12 cellular contexts compared by ENCODE assay signal in genomic region chr5:43604699-43605098, GRCh38. TPM values are rescaled to one million over a fixed set of nuclear protein-coding genes. Genes with fewer than 3 reads are reported as not detected.
DNase-seq lines count a peak whose midpoint lies in the region; ATAC-seq and TF ChIP-seq lines count a peak whose summit lies in the region.
"Had no signal": no experiment of that assay in that cellular context is flagged by ENCODE, and none has a peak within 500 bp of the region (broad histone marks: within the 10 kb centered on the region; RNA-seq: fewer than 3 reads in every experiment).

No MANE protein-coding gene starts in this region.

- no peaks in the 10 kb centered on the region for H3K9me3 Mint-ChIP-seq in activated naive CD8-positive, alpha-beta T cell (ENCODE audit: low read depth)
- H3K9me3 Mint-ChIP-seq in naive thymus-derived CD8-positive, alpha-beta T cell, result no peaks in the 10 kb centered on the region
- H3K9me3 Mint-ChIP-seq in H9, result peaks cover 0 to 4% of the 10 kb centered on the region in 2 experiments; a peak in 2 of 5 replicates

- no peaks in the 10 kb centered on the region for H3K27me3 Mint-ChIP-seq in activated naive CD8-positive, alpha-beta T cell
- no peaks in the 10 kb centered on the region for H3K27me3 Mint-ChIP-seq in naive thymus-derived CD8-positive, alpha-beta T cell
- peaks cover 3% of the 10 kb centered on the region; the same call in 1 of the 2 replicates for H3K27me3 Mint-ChIP-seq in H9 (ENCODE audit: low read depth)

- H3K79me2 ChIP-seq in ACC112 (ENCODE audit: control insufficient read depth, insufficient read depth, low read length, unreplicated experiment) (peaks cover 50% of the 10 kb centered on the region), H9 (ENCODE audit: insufficient read depth, low read length) (no peaks in the 10 kb centered on the region)

- no peak overlapping the region for H3K14ac ChIP-seq in H9 (ENCODE audit: insufficient read depth, low read length)

- no peaks in the 10 kb centered on the region for H3K79me1 ChIP-seq in H9 (ENCODE audit: insufficient read depth, low read depth, low read length, poor library complexity, severe bottlenecking)

- H3K4ac ChIP-seq in H9 (ENCODE audit: low read depth, low read length), result no peak overlapping the region

- no peaks in the 10 kb centered on the region for H4K20me1 ChIP-seq in H9 (ENCODE audit: control insufficient read depth, insufficient read depth, insufficient read length)

- no peak overlapping the region for H2BK20ac ChIP-seq in H9 (ENCODE audit: low read depth, low read length, poor library complexity, severe bottlenecking)

- no peak overlapping the region for H2BK12ac ChIP-seq in H9 (ENCODE audit: insufficient read length, low read depth, low read length)

- no peak overlapping the region for H3K56ac ChIP-seq in H9 (ENCODE audit: insufficient read length, low read depth, low read length)

- H3K36me3 ChIP-seq in ACC112 (ENCODE audit: insufficient read depth, low read length) (0 out of 2 replicates have a peak, but pooled peaks cover 10% of the 10 kb centered on the region), ES-I3 (ENCODE audit: insufficient read depth, low read length) (no peaks in the 10 kb centered on the region)

- no peak overlapping the region for H4K8ac ChIP-seq in H9 (replicated peaks; ENCODE audit: insufficient read length, low read depth, low read length)

- H3T11ph ChIP-seq in H9 (ENCODE audit: low read length), result no peak overlapping the region

- H3K23ac ChIP-seq in H9 (ENCODE audit: insufficient read length, low read depth, low read length), result no peak overlapping the region

- 0 out of 2 replicates have a peak overlapping the region, but pooled peaks have one; percentile 97 for H3K9ac ChIP-seq in ES-I3 (ENCODE audit: low read depth, low read length)
- H3K9ac ChIP-seq in H9 (ENCODE audit: extremely low read depth, insufficient read length, low read length), result no peak overlapping the region

- H3K23me2 ChIP-seq in H9 (ENCODE audit: insufficient read length, low read depth, low read length, poor library complexity, severe bottlenecking), result peaks cover 13% of the 10 kb centered on the region

- no peak overlapping the region for H2BK5ac ChIP-seq in H9 (ENCODE audit: insufficient read length, low read length)

- peaks cover 62% of the 10 kb centered on the region for H3K4me1 Mint-ChIP-seq in activated naive CD8-positive, alpha-beta T cell (ENCODE audit: low read depth)
- peaks cover 33 to 70% (median 61%) of the 10 kb centered on the region in 4 donors for H3K4me1 Mint-ChIP-seq in naive thymus-derived CD8-positive, alpha-beta T cell
- peaks cover 32 to 34% of the 10 kb centered on the region in 2 experiments for H3K4me1 Mint-ChIP-seq in H9

- POLR2A ChIA-PET in naive thymus-derived CD8-positive, alpha-beta T cell (lab: Charles Lee), result interaction anchor here (0.6 to 4.3 kb wide), 3 partner anchors 47 to 586 kb away, joined by 3 to 66 read pairs (median 25); partner anchors contain the start of gene TMEM267

- H4K5ac ChIP-seq in H9 (ENCODE audit: insufficient read length, low read depth, low read length), result no peak overlapping the region

- H3K36me3 Mint-ChIP-seq in activated naive CD8-positive, alpha-beta T cell, result peaks cover 3% of the 10 kb centered on the region
- H3K36me3 Mint-ChIP-seq in naive thymus-derived CD8-positive, alpha-beta T cell, result peaks cover 0 to 29% (median 11%) of the 10 kb centered on the region in 3 donors
- H3K36me3 Mint-ChIP-seq in H9 (ENCODE audit: insufficient read depth in 1 of 3, low read depth in 3 of 3), result peaks cover 11 to 18% (median 15%) of the 10 kb centered on the region in 3 experiments

- H3K9me3 ChIP-seq in ES-I3 (ENCODE audit: control insufficient read depth, insufficient read depth, low read length) (no peaks in the 10 kb centered on the region), H9 (ENCODE audit: control insufficient read depth, low read depth, low read length) (no peaks in the 10 kb centered on the region)
- H3K9me3 ChIP-seq: mucosa of descending colon had no signal

- H3K27ac ChIP-seq in ACC112 (ENCODE audit: low read depth, low read length), result no peak overlapping the region
- H3K27ac ChIP-seq in H9 (ENCODE audit: insufficient read length, low read depth, low read length), result no peak overlapping the region
- H3K27ac ChIP-seq: SK-N-MC had no signal

- H3K18ac ChIP-seq in H9 (ENCODE audit: insufficient read length, low read depth, low read length), result no peak overlapping the region

- no CpG with 5 or more reads among the region's 4 CpGs for WGBS in H9 (ENCODE audit: extremely low coverage, insufficient read length, low lambda C conversion rate)

- H3K4me3 ChIP-seq in ACC112 (ENCODE audit: low read depth, low read length), result 0 out of 2 replicates have a peak overlapping the region, but pooled peaks have one; percentile 97

- TF ChIP-seq CTCF in H9 (conservative IDR thresholded peaks at IDR 0.05), result no peak

- no peak overlapping the region for H4K91ac ChIP-seq in H9 (ENCODE audit: insufficient read length, low read depth, low read length)

- no peak overlapping the region for H2AFZ ChIP-seq in ACC112 (ENCODE audit: low read length, unreplicated experiment)
- no peak overlapping the region for H2AFZ ChIP-seq in H9 (ENCODE audit: low read length)

- no peak for ATAC-seq in naive thymus-derived CD8-positive, alpha-beta T cell
- no peak for ATAC-seq in GM21825 (IDR thresholded peaks at IDR 0.05; ENCODE audit: unreplicated experiment)

- H3K27me3 ChIP-seq in ACC112 (ENCODE audit: insufficient read depth, low read length) (no peaks in the 10 kb centered on the region), H9 (ENCODE audit: insufficient read depth, low read length) (no peaks in the 10 kb centered on the region)

- peaks cover 13% of the 10 kb centered on the region for H3K4me1 ChIP-seq in ACC112 (ENCODE audit: control insufficient read depth, insufficient read depth, low read length, unreplicated experiment)
- peaks cover 5% of the 10 kb centered on the region for H3K4me1 ChIP-seq in ES-I3 (ENCODE audit: insufficient read depth, low read length)
- H3K4me1 ChIP-seq in H9 (ENCODE audit: insufficient read depth, low read length), result no peaks in the 10 kb centered on the region; the same call in 1 of the 2 replicates

- no peak overlapping the region for H2BK15ac ChIP-seq in H9 (ENCODE audit: low read depth, low read length)

- no peak overlapping the region for H2BK120ac ChIP-seq in H9 (ENCODE audit: low read depth, low read length, poor library complexity, severe bottlenecking)

- H3K4me2 ChIP-seq in H9 (ENCODE audit: insufficient read depth, insufficient read length, low read length), result no peak overlapping the region

- H3K27ac Mint-ChIP-seq in activated naive CD8-positive, alpha-beta T cell, result peak overlapping the region; percentile 92
- H3K27ac Mint-ChIP-seq in naive thymus-derived CD8-positive, alpha-beta T cell, result peak overlapping the region in 6 of 10 donors; percentile 91 to 96 (median 94)
- no peak overlapping the region for H3K27ac Mint-ChIP-seq in H9

- peak overlapping the region; percentile 95 for H3K4me3 Mint-ChIP-seq in activated naive CD8-positive, alpha-beta T cell
- H3K4me3 Mint-ChIP-seq in naive thymus-derived CD8-positive, alpha-beta T cell, result peak overlapping the region in 9 of 10 donors; percentile 91 to 100 (median 94)
- H3K4me3 Mint-ChIP-seq in H9, result no peak overlapping the region

- no peak for DNase-seq in naive thymus-derived CD8-positive, alpha-beta T cell
- DNase-seq in mesenteric fat pad (ENCODE audit: low spot score), result no peak
- DNase-seq in H9, result no peak
- DNase-seq in DMS79 treated with DMSO at 0.1 percent for 48 hours (lab: John Stamatoyannopoulos, UW), result no peak
- DNase-seq: head of caudate nucleus; mucosa of descending colon; stimulated activated CD4-positive, alpha-beta T cell treated with anti-CD3 and anti-CD28 coated beads, Interleukin-1b, Interleukin-23, amount 100 ng/mL, for 48 hours had no signal

- H2AK5ac ChIP-seq in H9 (ENCODE audit: insufficient read length, low read length), result no peak overlapping the region

RNA-seq across cellular contexts. Expression of gene NNT, which starts 1.7 kb away (rescaled TPM):
- total RNA-seq in naive thymus-derived CD8-positive, alpha-beta T cell, result 10 to 100 TPM; 63.4 to 63.6 TPM
- 10 to 100 TPM; 38.8 to 52.7 (median 49.5) TPM for polyA plus RNA-seq in naive thymus-derived CD8-positive, alpha-beta T cell
- total RNA-seq in mesenteric fat pad, result 81.6 TPM
- 25.2 and 27.6 TPM in 2 replicates for total RNA-seq in H9 (2021)

RNA-seq across cellular contexts. Expression of gene PAIP1, which starts 47.8 kb away (rescaled TPM):
- 10 to 100 TPM; 36.2 to 37.7 TPM for total RNA-seq in naive thymus-derived CD8-positive, alpha-beta T cell
- polyA plus RNA-seq in naive thymus-derived CD8-positive, alpha-beta T cell, result 10 to 100 TPM; 31.3 to 45.7 (median 32.5) TPM
- 89.0 TPM for total RNA-seq in mesenteric fat pad
- total RNA-seq in H9 (2021), result 87.9 and 92.9 TPM in 2 replicates

Comparison
In these comparisons a context has a peak if more than half of its experiments do, and no peak if none do; other contexts are left out.
1. H3K27ac Mint-ChIP-seq: peak in activated naive CD8-positive, alpha-beta T cell (single experiment) and naive thymus-derived CD8-positive, alpha-beta T cell (6 of 10); none in H9 (0 of 3).
2. H3K4me3 Mint-ChIP-seq: peak in activated naive CD8-positive, alpha-beta T cell (single experiment) and naive thymus-derived CD8-positive, alpha-beta T cell (9 of 10); none in H9 (0 of 2).